In the genomic region with DNA sequence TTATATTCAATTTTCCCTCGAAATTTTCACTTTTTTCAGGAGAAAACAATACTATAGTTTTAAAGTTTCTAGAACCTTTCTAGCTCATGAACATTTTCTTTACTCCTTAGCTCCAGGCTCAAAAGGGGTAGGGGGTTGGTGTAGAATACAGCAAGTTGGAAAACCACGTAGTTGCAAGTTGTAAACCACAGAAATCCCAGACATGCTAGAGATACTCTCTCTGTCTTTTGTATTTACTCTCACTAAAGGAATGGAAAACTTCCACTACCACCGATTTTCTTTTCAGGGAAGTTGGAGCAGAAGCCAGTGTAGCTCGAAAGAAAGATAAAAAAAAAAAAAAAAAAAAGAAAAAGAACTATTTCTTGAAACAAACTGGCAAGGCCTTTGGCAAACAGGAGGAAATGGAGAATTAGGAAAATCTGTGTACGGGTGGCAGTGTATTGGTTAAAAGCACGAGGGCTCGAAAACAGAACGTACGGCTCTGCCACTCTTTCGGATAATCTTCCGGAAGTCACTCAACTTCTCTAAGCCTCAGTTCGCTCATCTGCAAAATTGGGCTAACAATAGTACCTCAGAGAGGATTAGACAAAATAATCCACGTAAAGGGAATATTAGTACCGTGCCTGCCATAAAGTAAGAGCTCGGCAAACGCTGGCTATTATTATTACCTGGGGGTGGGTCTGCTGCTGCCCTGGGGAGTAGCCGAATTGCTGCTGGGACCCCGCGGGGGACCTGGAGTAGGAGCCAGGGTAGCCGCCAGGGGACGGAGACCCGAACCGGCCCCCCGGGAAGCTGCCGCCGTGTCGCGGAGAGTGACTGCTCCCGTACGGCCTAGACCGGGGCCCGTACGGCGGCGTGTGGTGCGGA, we compare ENCODE assay signal across 1 cellular context.
TF ChIP-seq lines count a peak whose summit lies in the region.

No MANE protein-coding gene starts in this region.

TF ChIP-seq in K562, 482 proteins besides CTCF, POLR2A, EP300 and RAD21 (continued from another document):
- TF ChIP-seq ZC3H11A (IDR thresholded peaks at IDR 0.05; ENCODE audit: low read depth, low read length) = no peak
- TF ChIP-seq ETV5 (CRISPR knock-in tag; IDR thresholded peaks at IDR 0.05; ENCODE audit: low read depth) = 0 out of 2 replicates have a peak, but pooled peaks have one; percentile 8
- TF ChIP-seq ZBTB7A (IDR thresholded peaks at IDR 0.05; ENCODE audit: borderline replicate concordance, control insufficient read depth, low read depth, low read length) = peak; percentile 65; the same call in 1 of the 2 replicates
- no peak for TF ChIP-seq POLR2AphosphoS2 (IDR thresholded peaks at IDR 0.05; ENCODE audit: low read length)
- no peak for TF ChIP-seq ZNF197 (CRISPR knock-in tag; IDR thresholded peaks at IDR 0.05; ENCODE audit: low read depth)
- TF ChIP-seq, protein P1, sequence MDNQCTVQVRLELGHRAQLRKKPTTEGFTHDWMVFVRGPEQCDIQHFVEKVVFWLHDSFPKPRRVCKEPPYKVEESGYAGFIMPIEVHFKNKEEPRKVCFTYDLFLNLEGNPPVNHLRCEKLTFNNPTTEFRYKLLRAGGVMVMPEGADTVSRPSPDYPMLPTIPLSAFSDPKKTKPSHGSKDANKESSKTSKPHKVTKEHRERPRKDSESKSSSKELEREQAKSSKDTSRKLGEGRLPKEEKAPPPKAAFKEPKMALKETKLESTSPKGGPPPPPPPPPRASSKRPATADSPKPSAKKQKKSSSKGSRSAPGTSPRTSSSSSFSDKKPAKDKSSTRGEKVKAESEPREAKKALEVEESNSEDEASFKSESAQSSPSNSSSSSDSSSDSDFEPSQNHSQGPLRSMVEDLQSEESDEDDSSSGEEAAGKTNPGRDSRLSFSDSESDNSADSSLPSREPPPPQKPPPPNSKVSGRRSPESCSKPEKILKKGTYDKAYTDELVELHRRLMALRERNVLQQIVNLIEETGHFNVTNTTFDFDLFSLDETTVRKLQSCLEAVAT (IDR thresholded peaks at IDR 0.05) = 0 out of 4 replicates have a peak, but pooled peaks of 1 of the 2 experiments have one; percentile 17
- TF ChIP-seq, protein P2, sequence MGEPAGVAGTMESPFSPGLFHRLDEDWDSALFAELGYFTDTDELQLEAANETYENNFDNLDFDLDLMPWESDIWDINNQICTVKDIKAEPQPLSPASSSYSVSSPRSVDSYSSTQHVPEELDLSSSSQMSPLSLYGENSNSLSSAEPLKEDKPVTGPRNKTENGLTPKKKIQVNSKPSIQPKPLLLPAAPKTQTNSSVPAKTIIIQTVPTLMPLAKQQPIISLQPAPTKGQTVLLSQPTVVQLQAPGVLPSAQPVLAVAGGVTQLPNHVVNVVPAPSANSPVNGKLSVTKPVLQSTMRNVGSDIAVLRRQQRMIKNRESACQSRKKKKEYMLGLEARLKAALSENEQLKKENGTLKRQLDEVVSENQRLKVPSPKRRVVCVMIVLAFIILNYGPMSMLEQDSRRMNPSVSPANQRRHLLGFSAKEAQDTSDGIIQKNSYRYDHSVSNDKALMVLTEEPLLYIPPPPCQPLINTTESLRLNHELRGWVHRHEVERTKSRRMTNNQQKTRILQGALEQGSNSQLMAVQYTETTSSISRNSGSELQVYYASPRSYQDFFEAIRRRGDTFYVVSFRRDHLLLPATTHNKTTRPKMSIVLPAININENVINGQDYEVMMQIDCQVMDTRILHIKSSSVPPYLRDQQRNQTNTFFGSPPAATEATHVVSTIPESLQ (CRISPR knock-in tag; IDR thresholded peaks at IDR 0.05) = peak; percentile 81; the same call in 1 of the 2 replicates
TF ChIP-seq in K562: peak in this region for 7.
